ENCODE assay signal across 16 cellular contexts in the genomic region with DNA sequence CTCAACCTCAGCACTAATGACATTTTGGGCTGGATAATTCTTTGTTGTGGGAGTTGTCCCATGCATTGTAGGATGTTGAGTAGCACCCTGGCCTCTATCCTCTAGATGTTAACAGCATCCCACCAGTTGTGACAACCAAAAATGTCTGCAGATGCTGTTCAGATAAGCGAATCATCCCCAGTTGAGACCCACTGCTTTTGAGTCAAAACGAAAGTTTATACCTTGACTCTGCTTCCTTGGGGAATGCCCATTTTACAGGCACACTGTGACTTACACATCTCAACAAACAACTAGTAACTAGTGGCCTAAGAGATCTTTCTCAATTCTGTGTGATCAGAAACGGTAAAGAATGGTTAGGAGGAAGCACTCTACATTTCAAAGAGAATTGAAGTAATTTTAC. TPM values are rescaled to one million over a fixed set of nuclear protein-coding genes. Genes with fewer than 3 reads are reported as not detected.
A peak's percentile ranks its signal among the peaks of the same experiment; 100 is the strongest.
DNase-seq lines count a peak whose midpoint lies in the region; ATAC-seq, FAIRE-seq and TF ChIP-seq lines count a peak whose summit lies in the region.
"Had no signal": no experiment of that assay in that cellular context is flagged by ENCODE, and none has a peak within 500 bp of the region (broad histone marks: within the 10 kb centered on the region; RNA-seq: fewer than 3 reads in every experiment).

No MANE protein-coding gene starts in this region.

- no peak for TF ChIP-seq EP300 in suprapubic skin (IDR thresholded peaks at IDR 0.05)

- intact Hi-C loops in psoas muscle (cut with DNase I), result no loop called here

- no peaks in the 10 kb centered on the region for H3K9me3 ChIP-seq in psoas muscle
- no peaks in the 10 kb centered on the region for H3K9me3 ChIP-seq in T-helper 17 cell (ENCODE audit: control insufficient read depth, low read length, poor library complexity, severe bottlenecking)
- H3K9me3 ChIP-seq in suprapubic skin, result no peaks in the 10 kb centered on the region

- no peak overlapping the region for H3K27ac Mint-ChIP-seq in T-helper 17 cell
- H3K27ac Mint-ChIP-seq: CD4-positive, alpha-beta T cell had no signal

- peaks cover 14% of the 10 kb centered on the region for H3K36me3 Mint-ChIP-seq in T-helper 17 cell (ENCODE audit: low read depth)

- no peak for TF ChIP-seq CTCF in psoas muscle (IDR thresholded peaks at IDR 0.05)
- TF ChIP-seq CTCF in suprapubic skin (IDR thresholded peaks at IDR 0.05), result no peak

- FAIRE-seq in GM12892 (lab: Jason Lieb, UNC), result peak; percentile 82

- peaks cover 7% of the 10 kb centered on the region for H3K4me1 Mint-ChIP-seq in T-helper 17 cell

- 89 to 96% (median 95%) methylated on average over 3 of the region's 3 CpGs for WGBS in psoas muscle, 3 donors
- WGBS in suprapubic skin, result 90% methylated on average over 3 of the region's 3 CpGs

- H3K4me3 Mint-ChIP-seq in T-helper 17 cell, result no peak overlapping the region
- H3K4me3 Mint-ChIP-seq: CD4-positive, alpha-beta T cell had no signal

- H3K27ac ChIP-seq in psoas muscle (no peak overlapping the region), suprapubic skin (no peak overlapping the region)
- H3K27ac ChIP-seq: PC-9, VCaP had no signal

- H3K27me3 ChIP-seq in psoas muscle (ENCODE audit: insufficient read depth in 3 of 3, low read length in 2 of 3) (no peaks in the 10 kb centered on the region), suprapubic skin (no peaks in the 10 kb centered on the region)

- peaks cover 3 to 46% of the 10 kb centered on the region in 2 donors for H3K36me3 ChIP-seq in psoas muscle (ENCODE audit: insufficient read depth in 1 of 2, low read depth in 1 of 2)
- peaks cover 31% of the 10 kb centered on the region for H3K36me3 ChIP-seq in suprapubic skin

- DNase-seq in GM12892 (ENCODE audit: insufficient read length) (no peak), psoas muscle (no peak), T-helper 17 cell (no peak), suprapubic skin (ENCODE audit: low spot score in 2 of 2) (no peak), DMS79 treated with DMSO at 0.1 percent for 48 hours (lab: John Stamatoyannopoulos, UW) (no peak)
- DNase-seq: amniotic stem cell; CD4-positive, alpha-beta T cell; effector CD4-positive, alpha-beta T cell; midbrain; NCI-H1930; PC-9; right cardiac atrium had no signal

- no peak overlapping the region for H3K4me3 ChIP-seq in psoas muscle
- H3K4me3 ChIP-seq in suprapubic skin, result no peak overlapping the region
- H3K4me3 ChIP-seq: PC-9 had no signal

- H3K4me1 ChIP-seq in psoas muscle, result no peaks in the 10 kb centered on the region
- H3K4me1 ChIP-seq in suprapubic skin, result no peaks in the 10 kb centered on the region

- H3K27me3 Mint-ChIP-seq in T-helper 17 cell, result no peaks in the 10 kb centered on the region
- H3K27me3 Mint-ChIP-seq: CD4-positive, alpha-beta T cell had no signal

- peak; percentile 98 for ATAC-seq in GM18909 (IDR thresholded peaks at IDR 0.05; ENCODE audit: poor library complexity, unreplicated experiment)
- peak; percentile 87 for ATAC-seq in HG02571 (IDR thresholded peaks at IDR 0.05; ENCODE audit: unreplicated experiment)
- ATAC-seq in HG03342 (IDR thresholded peaks at IDR 0.05; ENCODE audit: unreplicated experiment), result peak; percentile 98
- ATAC-seq in psoas muscle, result no peak
- no peak for ATAC-seq in T-helper 17 cell
- ATAC-seq: right cardiac atrium had no signal

- TF ChIP-seq POLR2A in GM12892 (IDR thresholded peaks at IDR 0.05; ENCODE audit: low read depth, low read length) (no peak), suprapubic skin (IDR thresholded peaks at IDR 0.05) (no peak)

RNA-seq across cellular contexts. Expression of gene SEPSECS, which starts 37.0 kb away (rescaled TPM):
- polyA plus RNA-seq in GM12892 (2012; ENCODE audit: missing spikeins), result 5.7 TPM
- 1 to 10 TPM; 3.4 to 5.7 (median 4.4) TPM for total RNA-seq in psoas muscle
- 1 to 10 TPM; 1.4 to 4.5 (median 1.9) TPM for polyA plus RNA-seq in psoas muscle
- total RNA-seq in T-helper 17 cell, result 10 to 100 TPM; 15.9 to 21.2 TPM
- total RNA-seq in suprapubic skin, result 10 to 100 TPM in 2 of 4 donors, 1 to 10 TPM in 2; 4.2 to 21.8 (median 9.6) TPM

Comparison
In these comparisons a context has a peak if more than half of its experiments do, and no peak if none do; other contexts are left out.
1. ATAC-seq: peak in GM18909 (single experiment), HG02571 (single experiment) and HG03342 (single experiment); none in psoas muscle (0 of 4) and T-helper 17 cell (single experiment).